ENCODE assay signal across 10 cellular contexts in the genomic region with DNA sequence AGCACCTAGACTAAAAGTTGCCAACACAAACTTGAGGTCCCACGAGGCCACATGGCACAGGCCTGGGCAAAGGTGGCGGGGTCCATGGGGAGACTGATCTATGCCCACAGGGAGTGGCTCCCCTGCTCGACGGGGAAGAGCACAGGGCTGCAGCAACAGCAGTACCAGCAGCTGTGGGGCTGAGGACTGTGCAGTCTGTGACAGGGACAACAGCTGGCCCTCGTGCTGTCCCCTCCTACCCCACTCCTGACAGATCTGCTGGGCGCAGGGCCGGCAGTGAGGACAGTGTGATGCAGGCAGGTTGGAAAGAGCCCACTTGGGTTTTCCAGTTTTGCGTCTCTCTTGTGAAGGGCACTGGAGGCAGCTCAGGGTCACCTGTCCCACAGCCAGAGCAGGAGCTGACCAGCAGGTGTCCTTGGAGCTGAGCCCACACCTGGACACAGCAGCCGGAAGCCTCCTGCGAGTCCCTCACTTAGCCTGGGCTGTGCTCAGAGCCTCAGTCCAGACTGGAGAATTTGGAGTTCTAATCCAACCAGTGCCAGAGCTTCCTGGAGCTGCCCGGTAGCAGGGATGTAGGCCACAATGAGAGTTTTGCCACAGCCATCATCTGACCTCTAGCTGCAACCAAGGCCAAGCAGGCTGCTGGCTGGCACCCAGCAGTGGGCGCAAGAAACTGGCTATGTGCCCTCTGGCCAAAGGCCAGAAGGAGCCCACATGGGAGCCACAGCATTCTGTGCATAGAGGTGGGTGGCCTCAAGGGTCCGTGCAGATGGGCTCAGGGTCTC. TPM values are rescaled to one million over a fixed set of nuclear protein-coding genes. Genes with fewer than 3 reads are reported as not detected.
DNase-seq lines count a peak whose midpoint lies in the region; ATAC-seq and TF ChIP-seq lines count a peak whose summit lies in the region.
"Had no signal": no experiment of that assay in that cellular context is flagged by ENCODE, and none has a peak within 500 bp of the region (broad histone marks: within the 10 kb centered on the region; RNA-seq: fewer than 3 reads in every experiment).

No MANE protein-coding gene starts in this region.

- DNase-seq in NCI-H2196 (lab: John Stamatoyannopoulos, UW; ENCODE audit: unreplicated experiment), result peak; percentile 2
- DNase-seq in NCI-H2196 treated with DMSO at 0.1 percent for 48 hours (lab: John Stamatoyannopoulos, UW; ENCODE audit: unreplicated experiment), result no peak
- peak in 2 of 3 donors; percentile 73 to 81 for DNase-seq in Peyer's patch
- peak; percentile 64 for DNase-seq in stomach
- DNase-seq in NCI-H510A (lab: John Stamatoyannopoulos, UW), result no peak
- DNase-seq in dedifferentiated amniotic fluid mesenchymal stem cell (ENCODE audit: extremely low spot score), result no peak
- DNase-seq: NCI-H1436, PC-9 had no signal

- intact Hi-C loops in stomach (cut with DNase I; ENCODE audit: low total_unique reads), result no loop called here

- 31% methylated on average over 13 of the region's 13 CpGs for WGBS in liver
- 23 to 37% (median 29%) methylated on average over 10 to 13 of the region's 13 CpGs for WGBS in stomach, 5 donors

- H3K36me3 ChIP-seq in Peyer's patch (peaks cover 0 to 33% (median 2%) of the 10 kb centered on the region in 3 donors), liver (ENCODE audit: control insufficient read depth in 4 of 4, insufficient read depth in 3 of 4, low read depth in 1 of 4, low read length in 3 of 4) (peaks cover 6 to 28% (median 19%) of the 10 kb centered on the region in 4 donors), stomach (peaks cover 27 to 40% (median 37%) of the 10 kb centered on the region in 4 donors)

- TF ChIP-seq CTCF in Peyer's patch (IDR thresholded peaks at IDR 0.05) (no peak), liver (IDR thresholded peaks at IDR 0.05; ENCODE audit: low read depth, low read length, missing input control) (peak; percentile 25), stomach (IDR thresholded peaks at IDR 0.05) (no peak)

- TF ChIP-seq EP300 in stomach (IDR thresholded peaks at IDR 0.05), result no peak

- H3K4me1 ChIP-seq in Peyer's patch (peaks cover 0 to 31% (median 12%) of the 10 kb centered on the region in 4 donors), liver (ENCODE audit: control insufficient read depth in 4 of 4, insufficient read depth in 4 of 4, low read length in 3 of 4) (peaks cover 10 to 37% (median 29%) of the 10 kb centered on the region in 4 donors), stomach (peaks cover 17 to 49% (median 41%) of the 10 kb centered on the region in 4 donors)

- H3K9me3 ChIP-seq in Peyer's patch, result no peaks in the 10 kb centered on the region
- H3K9me3 ChIP-seq in liver (ENCODE audit: control insufficient read depth in 4 of 4, low read length in 3 of 4), result no peaks in the 10 kb centered on the region
- H3K9me3 ChIP-seq in stomach, result no peaks in the 10 kb centered on the region

- TF ChIP-seq POLR2A in Peyer's patch (IDR thresholded peaks at IDR 0.05) (no peak), stomach (IDR thresholded peaks at IDR 0.05) (no peak)

- H3K9ac ChIP-seq in liver (ENCODE audit: low read depth in 1 of 2, low read length in 2 of 2), result no peak overlapping the region

- ATAC-seq in GM19351 (IDR thresholded peaks at IDR 0.05; ENCODE audit: unreplicated experiment), result no peak

- peak; percentile 10 to 33 for TF ChIP-seq RAD21 in liver (IDR thresholded peaks at IDR 0.05)

- H3K4me3 ChIP-seq in Peyer's patch (no peak overlapping the region), liver (ENCODE audit: low read depth in 1 of 3, low read length in 3 of 3) (no peak overlapping the region), stomach (no peak overlapping the region)
- H3K4me3 ChIP-seq: PC-9 had no signal

- H3K27me3 ChIP-seq in Peyer's patch (no peaks in the 10 kb centered on the region), liver (ENCODE audit: control insufficient read depth in 4 of 4, insufficient read depth in 4 of 4, low read length in 3 of 4) (no peaks in the 10 kb centered on the region), stomach (peaks cover 0 to 7% (median 0%) of the 10 kb centered on the region in 3 donors)

- H3K27ac ChIP-seq in Peyer's patch (peak overlapping the region in 2 of 4 donors; percentile 65 to 76), liver (ENCODE audit: low read depth in 1 of 2, low read length in 2 of 2) (peak overlapping the region; percentile 32 to 43), stomach (peak overlapping the region; percentile 19 to 62 (median 50))
- H3K27ac ChIP-seq: PC-9 had no signal

TF ChIP-seq in liver, 16 proteins besides CTCF, POLR2A, EP300 and RAD21 (continues in another document):
- TF ChIP-seq SP1 (IDR thresholded peaks at IDR 0.05) (no peak), NR2F2 (IDR thresholded peaks at IDR 0.05) (no peak), EGR1 (IDR thresholded peaks at IDR 0.05; ENCODE audit: low read depth in 2 of 2) (no peak), HNF4A (conservative IDR thresholded peaks at IDR 0.05) (no peak), FOXA1 (IDR thresholded peaks at IDR 0.05) (no peak), GABPA (IDR thresholded peaks at IDR 0.05 in 1 of 2, conservative IDR thresholded peaks at IDR 0.05 in 1 of 2) (no peak), YY1 (IDR thresholded peaks at IDR 0.05) (no peak), JUND (IDR thresholded peaks at IDR 0.05) (no peak), FOXA2 (IDR thresholded peaks at IDR 0.05) (no peak), HNF4G (IDR thresholded peaks at IDR 0.05) (no peak)
- TF ChIP-seq, protein P1, sequence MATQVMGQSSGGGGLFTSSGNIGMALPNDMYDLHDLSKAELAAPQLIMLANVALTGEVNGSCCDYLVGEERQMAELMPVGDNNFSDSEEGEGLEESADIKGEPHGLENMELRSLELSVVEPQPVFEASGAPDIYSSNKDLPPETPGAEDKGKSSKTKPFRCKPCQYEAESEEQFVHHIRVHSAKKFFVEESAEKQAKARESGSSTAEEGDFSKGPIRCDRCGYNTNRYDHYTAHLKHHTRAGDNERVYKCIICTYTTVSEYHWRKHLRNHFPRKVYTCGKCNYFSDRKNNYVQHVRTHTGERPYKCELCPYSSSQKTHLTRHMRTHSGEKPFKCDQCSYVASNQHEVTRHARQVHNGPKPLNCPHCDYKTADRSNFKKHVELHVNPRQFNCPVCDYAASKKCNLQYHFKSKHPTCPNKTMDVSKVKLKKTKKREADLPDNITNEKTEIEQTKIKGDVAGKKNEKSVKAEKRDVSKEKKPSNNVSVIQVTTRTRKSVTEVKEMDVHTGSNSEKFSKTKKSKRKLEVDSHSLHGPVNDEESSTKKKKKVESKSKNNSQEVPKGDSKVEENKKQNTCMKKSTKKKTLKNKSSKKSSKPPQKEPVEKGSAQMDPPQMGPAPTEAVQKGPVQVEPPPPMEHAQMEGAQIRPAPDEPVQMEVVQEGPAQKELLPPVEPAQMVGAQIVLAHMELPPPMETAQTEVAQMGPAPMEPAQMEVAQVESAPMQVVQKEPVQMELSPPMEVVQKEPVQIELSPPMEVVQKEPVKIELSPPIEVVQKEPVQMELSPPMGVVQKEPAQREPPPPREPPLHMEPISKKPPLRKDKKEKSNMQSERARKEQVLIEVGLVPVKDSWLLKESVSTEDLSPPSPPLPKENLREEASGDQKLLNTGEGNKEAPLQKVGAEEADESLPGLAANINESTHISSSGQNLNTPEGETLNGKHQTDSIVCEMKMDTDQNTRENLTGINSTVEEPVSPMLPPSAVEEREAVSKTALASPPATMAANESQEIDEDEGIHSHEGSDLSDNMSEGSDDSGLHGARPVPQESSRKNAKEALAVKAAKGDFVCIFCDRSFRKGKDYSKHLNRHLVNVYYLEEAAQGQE (IDR thresholded peaks at IDR 0.05), result no peak
- TF ChIP-seq, protein P2, sequence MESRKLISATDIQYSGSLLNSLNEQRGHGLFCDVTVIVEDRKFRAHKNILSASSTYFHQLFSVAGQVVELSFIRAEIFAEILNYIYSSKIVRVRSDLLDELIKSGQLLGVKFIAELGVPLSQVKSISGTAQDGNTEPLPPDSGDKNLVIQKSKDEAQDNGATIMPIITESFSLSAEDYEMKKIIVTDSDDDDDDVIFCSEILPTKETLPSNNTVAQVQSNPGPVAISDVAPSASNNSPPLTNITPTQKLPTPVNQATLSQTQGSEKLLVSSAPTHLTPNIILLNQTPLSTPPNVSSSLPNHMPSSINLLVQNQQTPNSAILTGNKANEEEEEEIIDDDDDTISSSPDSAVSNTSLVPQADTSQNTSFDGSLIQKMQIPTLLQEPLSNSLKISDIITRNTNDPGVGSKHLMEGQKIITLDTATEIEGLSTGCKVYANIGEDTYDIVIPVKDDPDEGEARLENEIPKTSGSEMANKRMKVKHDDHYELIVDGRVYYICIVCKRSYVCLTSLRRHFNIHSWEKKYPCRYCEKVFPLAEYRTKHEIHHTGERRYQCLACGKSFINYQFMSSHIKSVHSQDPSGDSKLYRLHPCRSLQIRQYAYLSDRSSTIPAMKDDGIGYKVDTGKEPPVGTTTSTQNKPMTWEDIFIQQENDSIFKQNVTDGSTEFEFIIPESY (IDR thresholded peaks at IDR 0.05), result no peak
- TF ChIP-seq, protein P3, sequence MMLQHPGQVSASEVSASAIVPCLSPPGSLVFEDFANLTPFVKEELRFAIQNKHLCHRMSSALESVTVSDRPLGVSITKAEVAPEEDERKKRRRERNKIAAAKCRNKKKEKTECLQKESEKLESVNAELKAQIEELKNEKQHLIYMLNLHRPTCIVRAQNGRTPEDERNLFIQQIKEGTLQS (IDR thresholded peaks at IDR 0.05), result no peak
- TF ChIP-seq, protein P4, sequence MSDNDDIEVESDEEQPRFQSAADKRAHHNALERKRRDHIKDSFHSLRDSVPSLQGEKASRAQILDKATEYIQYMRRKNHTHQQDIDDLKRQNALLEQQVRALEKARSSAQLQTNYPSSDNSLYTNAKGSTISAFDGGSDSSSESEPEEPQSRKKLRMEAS (IDR thresholded peaks at IDR 0.05), result no peak

RNA-seq across cellular contexts. Expression of a gene that starts 3.6 kb away (rescaled TPM):
- total RNA-seq in Peyer's patch, result 10 to 100 TPM; 20.6 to 63.1 (median 35.6) TPM
- 10 to 100 TPM in 1 of 2 donors, 1 to 10 TPM in 1; 6.6 to 11.4 TPM for total RNA-seq in liver
- polyA plus RNA-seq in liver, result 10 to 100 TPM in 1 of 2 donors, 1 to 10 TPM in 1; 4.0 to 11.2 TPM
- 10 to 100 TPM in 4 of 5 donors, 1 to 10 TPM in 1; 4.4 to 81.1 (median 53.6) TPM for total RNA-seq in stomach
- polyA plus RNA-seq in stomach, result 10 to 100 TPM; 14.7 to 22.3 (median 15.7) TPM

RNA-seq across cellular contexts. Expression of a gene that starts 12.6 kb away (rescaled TPM):
- total RNA-seq in Peyer's patch (1 to 10 TPM in 2 of 4 donors, under 1 TPM in 1, not detected in 1; 0.85 to 9.0 (median 5.6) TPM), liver (under 1 TPM; 0.75 to 0.79 TPM), stomach (under 1 TPM in 1 of 5 donors, not detected in 4; 0.37 TPM)
- polyA plus RNA-seq in liver (under 1 TPM; 0.10 to 0.20 TPM), stomach (1 to 10 TPM in 1 of 3 donors, under 1 TPM in 2; 0.19 to 3.5 (median 0.76) TPM)
- total RNA-seq: PC-9 had no signal

RNA-seq across cellular contexts. Expression of a gene that starts 34.8 kb away (rescaled TPM):
- total RNA-seq in Peyer's patch (100 to 1,000 TPM; 186 to 444 (median 276) TPM), liver (100 to 1,000 TPM in 1 of 2 donors, 10 to 100 TPM in 1; 81.0 to 134 TPM), stomach (100 to 1,000 TPM; 145 to 376 (median 185) TPM)
- polyA plus RNA-seq in liver (10 to 100 TPM; 64.8 to 75.7 TPM), stomach (100 to 1,000 TPM in 1 of 3 donors, 10 to 100 TPM in 2; 97.7 to 137 (median 98.2) TPM)

RNA-seq across cellular contexts. Expression of a gene that starts 35.1 kb away (rescaled TPM):
- total RNA-seq in Peyer's patch, result 10 to 100 TPM; 25.4 to 47.2 (median 36.2) TPM
- 10 to 100 TPM; 14.3 to 22.1 TPM for total RNA-seq in liver
- 10 to 100 TPM; 14.5 to 26.5 TPM for polyA plus RNA-seq in liver
- 10 to 100 TPM; 14.5 to 76.5 (median 45.1) TPM for total RNA-seq in stomach
- polyA plus RNA-seq in stomach, result 10 to 100 TPM in 2 of 3 donors, 1 to 10 TPM in 1; 9.8 to 19.6 (median 16.7) TPM

Comparison
In these comparisons a context has a peak if more than half of its experiments do, and no peak if none do; other contexts are left out.
1. DNase-seq: peak in NCI-H2196 (single experiment), Peyer's patch (2 of 3) and stomach (single experiment); none in NCI-H2196 treated with DMSO at 0.1 percent for 48 hours (single experiment), NCI-H510A (single experiment) and dedifferentiated amniotic fluid mesenchymal stem cell (single experiment).